ENCODE assay signal across 8 cellular contexts in genomic region chrX:68433155-68433980, GRCh38. TPM values are rescaled to one million over a fixed set of nuclear protein-coding genes. Genes with fewer than 3 reads are reported as not detected.
DNase-seq lines count a peak whose midpoint lies in the region; ATAC-seq and TF ChIP-seq lines count a peak whose summit lies in the region.

A gene with protein sequence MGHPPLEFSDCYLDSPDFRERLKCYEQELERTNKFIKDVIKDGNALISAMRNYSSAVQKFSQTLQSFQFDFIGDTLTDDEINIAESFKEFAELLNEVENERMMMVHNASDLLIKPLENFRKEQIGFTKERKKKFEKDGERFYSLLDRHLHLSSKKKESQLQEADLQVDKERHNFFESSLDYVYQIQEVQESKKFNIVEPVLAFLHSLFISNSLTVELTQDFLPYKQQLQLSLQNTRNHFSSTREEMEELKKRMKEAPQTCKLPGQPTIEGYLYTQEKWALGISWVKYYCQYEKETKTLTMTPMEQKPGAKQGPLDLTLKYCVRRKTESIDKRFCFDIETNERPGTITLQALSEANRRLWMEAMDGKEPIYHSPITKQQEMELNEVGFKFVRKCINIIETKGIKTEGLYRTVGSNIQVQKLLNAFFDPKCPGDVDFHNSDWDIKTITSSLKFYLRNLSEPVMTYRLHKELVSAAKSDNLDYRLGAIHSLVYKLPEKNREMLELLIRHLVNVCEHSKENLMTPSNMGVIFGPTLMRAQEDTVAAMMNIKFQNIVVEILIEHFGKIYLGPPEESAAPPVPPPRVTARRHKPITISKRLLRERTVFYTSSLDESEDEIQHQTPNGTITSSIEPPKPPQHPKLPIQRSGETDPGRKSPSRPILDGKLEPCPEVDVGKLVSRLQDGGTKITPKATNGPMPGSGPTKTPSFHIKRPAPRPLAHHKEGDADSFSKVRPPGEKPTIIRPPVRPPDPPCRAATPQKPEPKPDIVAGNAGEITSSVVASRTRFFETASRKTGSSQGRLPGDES (minus strand): TSS chrX:68433495. CDS start chrX:68433020, 475 bp downstream.

- CTCF ChIA-PET in activated CD4-positive, alpha-beta T cell treated with anti-CD3 and anti-CD28 coated beads, Interleukin-2, amount 10 ng/mL, durations not matched to agents 7 days and 5 days (lab: Charles Lee): no interaction called here

- no peaks in the 10 kb centered on the region for H3K9me3 Mint-ChIP-seq in activated CD4-positive, alpha-beta T cell treated with anti-CD3 and anti-CD28 coated beads, Interleukin-2, amount 10 ng/mL, durations not matched to agents 7 days and 5 days

- H3K4me3 Mint-ChIP-seq in activated CD4-positive, alpha-beta T cell treated with anti-CD3 and anti-CD28 coated beads, Interleukin-2, amount 10 ng/mL, durations not matched to agents 7 days and 5 days: peak within 1 kb of the TSS; percentile 43

- H3K27me3 Mint-ChIP-seq in activated CD4-positive, alpha-beta T cell treated with anti-CD3 and anti-CD28 coated beads, Interleukin-2, amount 10 ng/mL, durations not matched to agents 7 days and 5 days: peaks cover 39% of the 10 kb centered on the region

- POLR2A ChIA-PET in activated CD4-positive, alpha-beta T cell treated with anti-CD3 and anti-CD28 coated beads, Interleukin-2, amount 10 ng/mL, durations not matched to agents 7 days and 5 days (lab: Charles Lee): no interaction called here

- no peaks in the 10 kb centered on the region for H3K36me3 Mint-ChIP-seq in activated CD4-positive, alpha-beta T cell treated with anti-CD3 and anti-CD28 coated beads, Interleukin-2, amount 10 ng/mL, durations not matched to agents 7 days and 5 days (ENCODE audit: low read depth)

- peak within 1 kb of the TSS; percentile 58 for H3K4me3 ChIP-seq in epithelial cell of esophagus (ENCODE audit: low read length)

- no peak for TF ChIP-seq CTCF in epithelial cell of esophagus (IDR thresholded peaks at IDR 0.05; ENCODE audit: insufficient read depth, low read depth, low read length, missing control alignments)

- H3K4me1 Mint-ChIP-seq in activated CD4-positive, alpha-beta T cell treated with anti-CD3 and anti-CD28 coated beads, Interleukin-2, amount 10 ng/mL, durations not matched to agents 7 days and 5 days: peaks cover 2% of the 10 kb centered on the region

- peak; percentile 85 for DNase-seq in EH (ENCODE audit: low read depth)
- DNase-seq in LoVo (ENCODE audit: low spot score): peak; percentile 62
- no peak for DNase-seq in activated CD4-positive, alpha-beta T cell treated with anti-CD3 and anti-CD28 coated beads, Interleukin-2, amount 10 ng/mL, durations not matched to agents 7 days and 5 days
- peak; percentile 84 for DNase-seq in epithelial cell of esophagus (ENCODE audit: low read depth)
- DNase-seq in medulla oblongata (ENCODE audit: extremely low spot score): peak; percentile 62
- DNase-seq in stromal cell of bone marrow (ENCODE audit: low read depth): peak; percentile 66

- H3K27ac Mint-ChIP-seq in activated CD4-positive, alpha-beta T cell treated with anti-CD3 and anti-CD28 coated beads, Interleukin-2, amount 10 ng/mL, durations not matched to agents 7 days and 5 days: no peak within 1 kb of the TSS

- no peak for ATAC-seq in activated CD4-positive, CD25-positive, alpha-beta regulatory T cell treated with anti-CD3 and anti-CD28 coated beads, Interleukin-2, amount 50 U/mL, for 24 hours
- ATAC-seq in GM19455 (IDR thresholded peaks at IDR 0.05; ENCODE audit: unreplicated experiment): no peak

RNA-seq across cellular contexts. Expression of the gene that starts here (rescaled TPM):
- total RNA-seq in activated CD4-positive, alpha-beta T cell treated with anti-CD3 and anti-CD28 coated beads, Interleukin-2, amount 10 ng/mL, durations not matched to agents 7 days and 5 days: under 1 TPM; 0.07 to 0.10 TPM
